1 cellular context compared by ENCODE assay signal in genomic region chr11:44947114-44947513, GRCh38.
TF ChIP-seq lines count a peak whose summit lies in the region.

No MANE protein-coding gene starts in this region.

TF ChIP-seq in liver, 16 proteins besides CTCF, POLR2A, EP300 and RAD21 (continued from another document):
- TF ChIP-seq TAF1 (conservative IDR thresholded peaks at IDR 0.05): no peak
- no peak for TF ChIP-seq FOXA2 (IDR thresholded peaks at IDR 0.05)
- TF ChIP-seq GABPA (IDR thresholded peaks at IDR 0.05 in 1 of 2, conservative IDR thresholded peaks at IDR 0.05 in 1 of 2): no peak
- TF ChIP-seq EGR1 (IDR thresholded peaks at IDR 0.05; ENCODE audit: low read depth in 2 of 2): no peak
- no peak for TF ChIP-seq YY1 (IDR thresholded peaks at IDR 0.05)
- peak; percentile 35 for TF ChIP-seq NR2F2 (IDR thresholded peaks at IDR 0.05)
- TF ChIP-seq, protein P1, sequence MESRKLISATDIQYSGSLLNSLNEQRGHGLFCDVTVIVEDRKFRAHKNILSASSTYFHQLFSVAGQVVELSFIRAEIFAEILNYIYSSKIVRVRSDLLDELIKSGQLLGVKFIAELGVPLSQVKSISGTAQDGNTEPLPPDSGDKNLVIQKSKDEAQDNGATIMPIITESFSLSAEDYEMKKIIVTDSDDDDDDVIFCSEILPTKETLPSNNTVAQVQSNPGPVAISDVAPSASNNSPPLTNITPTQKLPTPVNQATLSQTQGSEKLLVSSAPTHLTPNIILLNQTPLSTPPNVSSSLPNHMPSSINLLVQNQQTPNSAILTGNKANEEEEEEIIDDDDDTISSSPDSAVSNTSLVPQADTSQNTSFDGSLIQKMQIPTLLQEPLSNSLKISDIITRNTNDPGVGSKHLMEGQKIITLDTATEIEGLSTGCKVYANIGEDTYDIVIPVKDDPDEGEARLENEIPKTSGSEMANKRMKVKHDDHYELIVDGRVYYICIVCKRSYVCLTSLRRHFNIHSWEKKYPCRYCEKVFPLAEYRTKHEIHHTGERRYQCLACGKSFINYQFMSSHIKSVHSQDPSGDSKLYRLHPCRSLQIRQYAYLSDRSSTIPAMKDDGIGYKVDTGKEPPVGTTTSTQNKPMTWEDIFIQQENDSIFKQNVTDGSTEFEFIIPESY (IDR thresholded peaks at IDR 0.05): no peak
- no peak for TF ChIP-seq JUND (IDR thresholded peaks at IDR 0.05)
- peak; percentile 15 to 27 for TF ChIP-seq RXRA (IDR thresholded peaks at IDR 0.05)
